1 cellular context compared by ENCODE assay signal in genomic region chr7:39838326-39838725, GRCh38.
TF ChIP-seq lines count a peak whose summit lies in the region.

No MANE protein-coding gene starts in this region.

TF ChIP-seq in IMR-90, 13 proteins besides CTCF, POLR2A, EP300 and RAD21 (continued from another document):
- TF ChIP-seq MXI1 (IDR thresholded peaks at IDR 0.05; ENCODE audit: borderline replicate concordance, low read depth, low read length) (no peak), CHD1 (IDR thresholded peaks at IDR 0.05; ENCODE audit: low read depth, low read length) (no peak), SMC3 (IDR thresholded peaks at IDR 0.05; ENCODE audit: low read depth, low read length) (no peak), BHLHE40 (IDR thresholded peaks at IDR 0.05; ENCODE audit: low read depth, low read length) (no peak)
TF ChIP-seq in IMR-90: peak in this region for 0.
